ENCODE assay signal across 19 cellular contexts in the genomic region with DNA sequence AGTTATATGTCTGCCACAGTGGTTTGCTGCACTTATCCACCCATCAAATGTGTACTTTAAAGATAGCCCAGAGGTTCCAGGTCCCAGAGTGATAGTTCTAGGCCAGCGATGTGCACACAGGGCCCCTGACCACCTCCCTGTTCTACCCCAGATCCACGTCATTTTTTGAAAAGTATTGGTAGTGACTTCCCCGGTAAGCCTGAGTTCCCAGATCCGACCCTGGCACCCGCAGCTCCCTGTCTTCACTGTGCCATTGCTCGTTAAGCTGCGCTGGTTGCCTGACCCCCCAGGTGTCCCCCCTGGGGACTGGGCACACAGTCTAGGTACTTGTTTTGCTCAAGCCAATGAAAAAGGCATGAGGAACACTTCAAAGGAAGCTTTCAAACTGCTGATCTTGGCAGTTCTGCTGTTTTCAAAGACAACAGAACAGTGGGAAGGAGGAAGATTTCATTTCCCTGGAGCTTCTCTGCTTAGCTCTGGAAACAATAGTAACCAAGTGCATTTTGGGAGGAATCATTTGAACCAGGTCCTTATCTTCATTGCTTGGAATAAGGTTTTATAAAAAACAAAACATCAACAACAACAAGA.
A peak's percentile ranks its signal among the peaks of the same experiment; 100 is the strongest.
DNase-seq lines count a peak whose midpoint lies in the region; ATAC-seq, FAIRE-seq and TF ChIP-seq lines count a peak whose summit lies in the region.
"Had no signal": no experiment of that assay in that cellular context is flagged by ENCODE, and none has a peak within 500 bp of the region (broad histone marks: within the 10 kb centered on the region; RNA-seq: fewer than 3 reads in every experiment).

No MANE protein-coding gene starts in this region.

- peak overlapping the region; percentile 81 for H3K18ac ChIP-seq in neuronal stem cell (ENCODE audit: low read length)

- intact Hi-C loops in HepG2 (cut with micrococcal nuclease; ENCODE audit: unreplicated experiment), result no loop called here
- intact Hi-C loops in right lobe of liver (cut with DNase I), result no loop called here

- CTCF ChIA-PET in HepG2 (lab: Yijun Ruan, JAX; ENCODE audit: low intra/inter-chr PET ratio, low total read pairs), result no interaction called here

- H3K9ac ChIP-seq in HepG2 (ENCODE audit: insufficient read depth, low read depth, low read length) (no peak overlapping the region), neuronal stem cell (ENCODE audit: low read depth, low read length, poor library complexity) (no peak overlapping the region)

- no peak for TF ChIP-seq EP300 in HepG2 (IDR thresholded peaks at IDR 0.05; ENCODE audit: low read depth in 2 of 2, low read length in 2 of 2)
- TF ChIP-seq EP300 in HepG2 (CRISPR knock-in tag; IDR thresholded peaks at IDR 0.05; ENCODE audit: borderline replicate concordance), result no peak
- no peak for TF ChIP-seq EP300 in tibial nerve (IDR thresholded peaks at IDR 0.05)

- no peak overlapping the region for H2BK15ac ChIP-seq in neuronal stem cell (ENCODE audit: low read length)

- no peaks in the 10 kb centered on the region for H3K79me2 ChIP-seq in HepG2 (ENCODE audit: insufficient read depth, low read length)

- TF ChIP-seq POLR2A in HepG2 (IDR thresholded peaks at IDR 0.05; ENCODE audit: insufficient read depth in 1 of 2, low read depth in 2 of 2, low read length in 2 of 2) (no peak), right lobe of liver (IDR thresholded peaks at IDR 0.05) (no peak), tibial nerve (IDR thresholded peaks at IDR 0.05) (no peak)

- no peak for FAIRE-seq in HepG2 (lab: Jason Lieb, UNC)
- peak; percentile 8 for FAIRE-seq in endometrium (lab: Jason Lieb, UNC)
- FAIRE-seq: H54 had no signal

- H3K9me3 ChIP-seq in HepG2 (ENCODE audit: low read length), result 0 out of 2 replicates have a peak, but pooled peaks cover 5% of the 10 kb centered on the region
- peaks cover 0 to 5% (median 0%) of the 10 kb centered on the region in 4 donors for H3K9me3 ChIP-seq in right lobe of liver
- no peaks in the 10 kb centered on the region for H3K9me3 ChIP-seq in neuronal stem cell (replicated peaks in 1 of 2; ENCODE audit: control insufficient read depth in 2 of 2, insufficient read depth in 1 of 2, low read depth in 1 of 2, low read length in 2 of 2)
- H3K9me3 ChIP-seq in tibial nerve, result peaks cover 0 to 32% (median 0%) of the 10 kb centered on the region in 4 donors

- no peak for ATAC-seq in HepG2
- no peak for ATAC-seq in right lobe of liver
- no peak for ATAC-seq in GM18867 (IDR thresholded peaks at IDR 0.05; ENCODE audit: unreplicated experiment)

- no peak overlapping the region for H2BK120ac ChIP-seq in neuronal stem cell (ENCODE audit: low read depth, low read length)

- H4K91ac ChIP-seq in neuronal stem cell (ENCODE audit: low read depth, low read length, poor library complexity), result no peak overlapping the region

- 24% methylated on average over 7 of the region's 7 CpGs for WGBS in HepG2 (ENCODE audit: low lambda C conversion rate)
- WGBS in right lobe of liver (ENCODE audit: insufficient coverage, low coverage, low lambda C conversion rate, missing lambda C conversion rate), result 73% methylated on average over 7 of the region's 7 CpGs
- WGBS in neuronal stem cell (ENCODE audit: extremely low coverage in 2 of 2, insufficient read length in 2 of 2, insufficient replicate concordance in 1 of 2), 2 donors, result no CpG with 5 or more reads among the region's 7 CpGs
- 32 to 41% methylated on average over 7 of the region's 7 CpGs for WGBS in tibial nerve, 2 donors

- POLR2A ChIA-PET in HepG2 (lab: Yijun Ruan, JAX), result no interaction called here

- H3K36me3 ChIP-seq in HepG2 (replicated peaks in 1 of 2; ENCODE audit: control insufficient read depth in 1 of 2, insufficient read depth in 2 of 2, low read length in 2 of 2), result no peaks in the 10 kb centered on the region
- H3K36me3 ChIP-seq in right lobe of liver, result no peaks in the 10 kb centered on the region
- no peaks in the 10 kb centered on the region for H3K36me3 ChIP-seq in neuronal stem cell (replicated peaks in 1 of 2; ENCODE audit: control insufficient read depth in 2 of 2, insufficient read depth in 2 of 2, low read length in 2 of 2)
- H3K36me3 ChIP-seq in tibial nerve, result no peaks in the 10 kb centered on the region
- H3K36me3 ChIP-seq: MG63 had no signal

- no peaks in the 10 kb centered on the region for H4K20me1 ChIP-seq in HepG2 (ENCODE audit: insufficient read depth, low read length)

- H2BK12ac ChIP-seq in neuronal stem cell (ENCODE audit: low read length), result no peak overlapping the region

- H3K4ac ChIP-seq in neuronal stem cell (ENCODE audit: low read length), result no peak overlapping the region

- H2BK5ac ChIP-seq in neuronal stem cell (ENCODE audit: low read length), result no peak overlapping the region

- no peak for DNase-seq in HepG2 (ENCODE audit: low spot score)
- no peak for DNase-seq in right lobe of liver
- no peak for DNase-seq in neuronal stem cell (ENCODE audit: low spot score)
- DNase-seq in tibial nerve (ENCODE audit: low spot score in 2 of 2), result no peak
- DNase-seq in superior temporal gyrus (ENCODE audit: extremely low spot score), result no peak
- DNase-seq in NCI-H748 treated with DMSO at 0.1 percent for 48 hours (lab: John Stamatoyannopoulos, UW), result no peak
- DNase-seq: 8988T; CD4-positive, alpha-beta memory T cell; DMS79; HFFc6; Karpas-422; MG63; NCI-H1092 treated with DMSO at 0.1 percent for 48 hours; NCI-H2081 treated with DMSO at 0.1 percent for 48 hours; NCI-H526 treated with DMSO at 0.1 percent for 48 hours; SHP77 treated with DMSO at 0.1 percent for 48 hours had no signal

- peak overlapping the region; percentile 32 for H3K23ac ChIP-seq in neuronal stem cell (ENCODE audit: low read depth, low read length, poor library complexity)

- H3K4me2 ChIP-seq in HepG2 (ENCODE audit: low read depth, low read length) (no peak overlapping the region), neuronal stem cell (ENCODE audit: insufficient read depth, low read length, poor library complexity, severe bottlenecking) (no peak overlapping the region)

- H3K4me1 ChIP-seq in HepG2 (ENCODE audit: insufficient read depth, low read length) (no peaks in the 10 kb centered on the region), right lobe of liver (no peaks in the 10 kb centered on the region), neuronal stem cell (ENCODE audit: control insufficient read depth in 2 of 2, insufficient read depth in 1 of 2, low read depth in 1 of 2, low read length in 2 of 2) (peaks cover 5 to 6% of the 10 kb centered on the region in 2 donors), tibial nerve (peaks cover 0 to 23% (median 2%) of the 10 kb centered on the region in 4 donors)

- no peak for TF ChIP-seq CTCF in HepG2 (CRISPR knock-in tag; IDR thresholded peaks at IDR 0.05)
- no peak for TF ChIP-seq CTCF in right lobe of liver (IDR thresholded peaks at IDR 0.05)
- no peak for TF ChIP-seq CTCF in tibial nerve (IDR thresholded peaks at IDR 0.05)

- H3K4me3 ChIP-seq in HepG2 (replicated peaks in 1 of 3; ENCODE audit: insufficient read depth in 1 of 3, low read depth in 2 of 3, low read length in 3 of 3), result no peak overlapping the region
- no peak overlapping the region for H3K4me3 ChIP-seq in right lobe of liver
- no peak overlapping the region for H3K4me3 ChIP-seq in neuronal stem cell (ENCODE audit: low read length in 2 of 2)
- no peak overlapping the region for H3K4me3 ChIP-seq in tibial nerve
- H3K4me3 ChIP-seq: MG63 had no signal

- peaks cover 1% of the 10 kb centered on the region for H3K79me1 ChIP-seq in neuronal stem cell (ENCODE audit: low read depth, low read length)

- H3K27me3 ChIP-seq in HepG2 (ENCODE audit: control insufficient read depth in 1 of 2, insufficient read depth in 2 of 2, low read length in 2 of 2), result peaks cover 0 to 22% of the 10 kb centered on the region in 2 experiments; a peak in 4 of 5 replicates
- H3K27me3 ChIP-seq in right lobe of liver, result no peaks in the 10 kb centered on the region
- H3K27me3 ChIP-seq in neuronal stem cell (ENCODE audit: control insufficient read depth in 3 of 3, insufficient read depth in 3 of 3, low read depth in 1 of 3, low read length in 3 of 3), result peaks cover 0 to 1% (median 0%) of the 10 kb centered on the region in 3 experiments
- no peaks in the 10 kb centered on the region for H3K27me3 ChIP-seq in tibial nerve
- H3K27me3 ChIP-seq: MG63 had no signal

- H3K14ac ChIP-seq in neuronal stem cell (ENCODE audit: low read length), result no peak overlapping the region

- in situ Hi-C loops in HepG2 (cut with HindIII; ENCODE audit: extremely low pct_ligation_motif_present, low pct_unique_long_range_greater_than_20kb), result no loop called here

- H2AK5ac ChIP-seq in neuronal stem cell (ENCODE audit: low read depth, low read length), result no peak overlapping the region

- BruUV-seq in HepG2 (replicated peaks; lab: Mats Ljungman, UMichigan), result no TSS peak

- H4K8ac ChIP-seq in neuronal stem cell (ENCODE audit: low read depth, low read length), result no peak overlapping the region

- TF ChIP-seq RAD21 in HepG2 (CRISPR knock-in tag; IDR thresholded peaks at IDR 0.05), result no peak

- H3K27ac ChIP-seq in HepG2 (ENCODE audit: extremely low read length, insufficient read depth, low read length), result no peak overlapping the region
- no peak overlapping the region for H3K27ac ChIP-seq in right lobe of liver
- H3K27ac ChIP-seq in neuronal stem cell (replicated peaks; ENCODE audit: low read length), result no peak overlapping the region
- peak overlapping the region; percentile 3 to 76 (median 18) for H3K27ac ChIP-seq in tibial nerve

- H2AFZ ChIP-seq in HepG2 (ENCODE audit: low read length) (no peak overlapping the region), neuronal stem cell (ENCODE audit: low read length) (no peak overlapping the region)

TF ChIP-seq in HepG2, 621 proteins besides CTCF, POLR2A, EP300 and RAD21:
- TF ChIP-seq, protein P1, sequence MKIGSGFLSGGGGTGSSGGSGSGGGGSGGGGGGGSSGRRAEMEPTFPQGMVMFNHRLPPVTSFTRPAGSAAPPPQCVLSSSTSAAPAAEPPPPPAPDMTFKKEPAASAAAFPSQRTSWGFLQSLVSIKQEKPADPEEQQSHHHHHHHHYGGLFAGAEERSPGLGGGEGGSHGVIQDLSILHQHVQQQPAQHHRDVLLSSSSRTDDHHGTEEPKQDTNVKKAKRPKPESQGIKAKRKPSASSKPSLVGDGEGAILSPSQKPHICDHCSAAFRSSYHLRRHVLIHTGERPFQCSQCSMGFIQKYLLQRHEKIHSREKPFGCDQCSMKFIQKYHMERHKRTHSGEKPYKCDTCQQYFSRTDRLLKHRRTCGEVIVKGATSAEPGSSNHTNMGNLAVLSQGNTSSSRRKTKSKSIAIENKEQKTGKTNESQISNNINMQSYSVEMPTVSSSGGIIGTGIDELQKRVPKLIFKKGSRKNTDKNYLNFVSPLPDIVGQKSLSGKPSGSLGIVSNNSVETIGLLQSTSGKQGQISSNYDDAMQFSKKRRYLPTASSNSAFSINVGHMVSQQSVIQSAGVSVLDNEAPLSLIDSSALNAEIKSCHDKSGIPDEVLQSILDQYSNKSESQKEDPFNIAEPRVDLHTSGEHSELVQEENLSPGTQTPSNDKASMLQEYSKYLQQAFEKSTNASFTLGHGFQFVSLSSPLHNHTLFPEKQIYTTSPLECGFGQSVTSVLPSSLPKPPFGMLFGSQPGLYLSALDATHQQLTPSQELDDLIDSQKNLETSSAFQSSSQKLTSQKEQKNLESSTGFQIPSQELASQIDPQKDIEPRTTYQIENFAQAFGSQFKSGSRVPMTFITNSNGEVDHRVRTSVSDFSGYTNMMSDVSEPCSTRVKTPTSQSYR (CRISPR knock-in tag; IDR thresholded peaks at IDR 0.05; ENCODE audit: borderline replicate concordance), result no peak
- TF ChIP-seq MAFK (conservative IDR thresholded peaks at IDR 0.05 in 1 of 2, IDR thresholded peaks at IDR 0.05 in 1 of 2; ENCODE audit: low read length in 2 of 2), result peak; percentile 11 to 44; a peak in 2 of 4 replicates

Comparison
In these comparisons a context has a peak if more than half of its experiments do, and no peak if none do; other contexts are left out.
1. H3K27ac ChIP-seq: peak in tibial nerve (4 of 4); none in HepG2 (single experiment), right lobe of liver (0 of 3) and neuronal stem cell (single experiment).